Comparison of ENCODE assay signal across 1 cellular context in the genomic region with DNA sequence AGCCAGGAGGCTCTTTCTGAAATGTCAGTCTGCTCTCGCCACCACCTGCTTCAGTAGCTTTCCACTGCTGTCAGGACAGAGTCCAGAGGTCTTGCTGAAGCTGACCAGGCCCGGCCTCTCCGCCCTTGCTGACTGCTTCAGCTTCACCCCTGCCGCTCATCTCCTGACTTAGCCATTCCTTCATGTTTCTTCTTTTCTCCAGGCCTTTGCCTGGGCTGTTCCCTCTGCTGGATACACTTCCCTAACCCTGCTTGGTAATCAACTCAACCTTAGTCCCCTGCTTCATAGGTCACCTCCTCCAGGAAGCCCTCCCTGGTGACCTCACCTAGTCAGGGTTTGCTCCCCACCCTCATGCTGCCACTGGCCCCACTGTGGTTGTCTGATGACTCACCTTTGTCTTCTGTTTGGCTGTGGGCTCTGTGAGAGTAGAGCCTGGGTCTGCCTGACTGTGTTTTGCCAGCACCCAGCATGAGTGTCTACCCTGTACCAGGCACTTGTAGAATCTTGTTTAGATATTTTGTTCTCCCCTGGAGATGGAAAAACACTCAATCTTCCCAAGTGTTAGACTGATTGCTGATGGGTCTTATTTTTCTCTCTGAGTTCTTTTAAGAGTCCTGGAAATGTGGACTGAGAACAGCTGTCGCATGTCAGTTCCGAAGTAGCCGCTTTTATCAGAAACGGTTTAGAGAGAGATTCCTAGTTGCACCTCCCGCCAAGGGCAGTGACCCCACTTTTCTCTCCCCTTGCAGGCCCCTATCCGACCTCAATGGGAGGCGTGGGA.
TF ChIP-seq lines count a peak whose summit lies in the region.

No MANE protein-coding gene starts in this region.

TF ChIP-seq in HCT116, 20 proteins besides CTCF, POLR2A, EP300 and RAD21 (continued from another document):
- TF ChIP-seq SRF (IDR thresholded peaks at IDR 0.05; ENCODE audit: low read depth) (no peak), SIN3A (IDR thresholded peaks at IDR 0.05; ENCODE audit: low read depth) (no peak), ZBTB33 (IDR thresholded peaks at IDR 0.05; ENCODE audit: extremely low read depth, insufficient replicate concordance, low read length) (no peak)
